8 cellular contexts compared by ENCODE assay signal in genomic region chr1:109548321-109549267, GRCh38. TPM values are rescaled to one million over a fixed set of nuclear protein-coding genes. Genes with fewer than 3 reads are reported as not detected.
DNase-seq lines count a peak whose midpoint lies in the region; ATAC-seq and TF ChIP-seq lines count a peak whose summit lies in the region.

TSS of gene GNAI3 (plus strand) at chr1:109548615. CDS start at chr1:109548721, 106 bp downstream.

- TF ChIP-seq CTCF in Loucy (conservative IDR thresholded peaks at IDR 0.05; ENCODE audit: low read length) (0 out of 2 replicates have a peak, but pooled peaks have one; percentile 8), RWPE2 (IDR thresholded peaks at IDR 0.05; ENCODE audit: poor library complexity, severe bottlenecking) (no peak), natural killer cell (IDR thresholded peaks at IDR 0.05) (no peak)

- H3K4me2 ChIP-seq in Loucy (ENCODE audit: low read depth, low read length, poor library complexity, severe bottlenecking), result peak within 1 kb of the TSS; percentile 92

- DNase-seq in ELR (ENCODE audit: low read depth) (peak; percentile 96), H7 (peak; percentile 91), RWPE2 (ENCODE audit: low spot score) (peak; percentile 92), fibroblast of peridontal ligament (ENCODE audit: extremely low read depth) (peak; percentile 95), natural killer cell (peak; percentile 91)
- peak; percentile 95 for DNase-seq in activated effector memory CD4-positive, alpha-beta T cell treated with Interleukin-2 at 50 U/mL for 16 hours
- peak; percentile 90 to 95 (median 92) for DNase-seq in stimulated activated naive CD4-positive, alpha-beta T cell (lab: John Stamatoyannopoulos, UW)

- no peaks in the 10 kb centered on the region for H3F3A ChIP-seq in Loucy (ENCODE audit: low read depth)

- peak within 1 kb of the TSS; percentile 91 to 98 for H3K27ac Mint-ChIP-seq in natural killer cell

- peak within 1 kb of the TSS; percentile 98 for H3K4me3 ChIP-seq in H7 (ENCODE audit: insufficient read depth, low read depth, low read length)
- H3K4me3 ChIP-seq in Loucy (ENCODE audit: low read length, poor library complexity, severe bottlenecking), result peak within 1 kb of the TSS; percentile 94
- peak within 1 kb of the TSS; percentile 74 for H3K4me3 ChIP-seq in RWPE2 (ENCODE audit: severe bottlenecking)

- peaks cover 42% of the 10 kb centered on the region for H4K20me1 ChIP-seq in Loucy (ENCODE audit: insufficient read depth, low read length, poor library complexity, severe bottlenecking)

- ATAC-seq in RWPE2 (ENCODE audit: low read depth) (peak; percentile 92), natural killer cell (peak; percentile 88 to 98 (median 93))

- peak within 1 kb of the TSS; percentile 62 for H3K27ac ChIP-seq in RWPE2 (ENCODE audit: poor library complexity, severe bottlenecking)

- H3K4me1 ChIP-seq in Loucy (ENCODE audit: insufficient read depth, low read length, poor library complexity, severe bottlenecking), result peaks cover 48% of the 10 kb centered on the region
- H3K4me1 ChIP-seq in RWPE2 (ENCODE audit: insufficient read depth, poor library complexity, severe bottlenecking), result peaks cover 18% of the 10 kb centered on the region

- H3K36me3 ChIP-seq in H7 (replicated peaks; ENCODE audit: control insufficient read depth, insufficient read depth, low read length) (no peaks in the 10 kb centered on the region), Loucy (ENCODE audit: insufficient read depth, low read length) (no peaks in the 10 kb centered on the region), RWPE2 (ENCODE audit: low read depth) (peaks cover 15% of the 10 kb centered on the region)

- no peaks in the 10 kb centered on the region for H3K9me2 ChIP-seq in Loucy (replicated peaks; ENCODE audit: low read depth, low read length)

- no peaks in the 10 kb centered on the region for H3K36me3 Mint-ChIP-seq in natural killer cell

- peak within 1 kb of the TSS; percentile 90 for H3K9ac ChIP-seq in Loucy (ENCODE audit: low read depth, low read length, poor library complexity, severe bottlenecking)

- peaks cover 41 to 56% of the 10 kb centered on the region in 2 donors for H3K4me1 Mint-ChIP-seq in natural killer cell

- H3K9me3 ChIP-seq in Loucy (ENCODE audit: insufficient read depth, low read depth, low read length) (no peaks in the 10 kb centered on the region), RWPE2 (ENCODE audit: severe bottlenecking) (no peaks in the 10 kb centered on the region)

- H3K4me3 Mint-ChIP-seq in natural killer cell, result peak within 1 kb of the TSS; percentile 94

- H3K27me3 ChIP-seq in H7 (ENCODE audit: control insufficient read depth, insufficient read depth, low read length), result no peaks in the 10 kb centered on the region
- H3K27me3 ChIP-seq in Loucy (ENCODE audit: insufficient read depth, low read length, poor library complexity, severe bottlenecking), result no peaks in the 10 kb centered on the region
- no peaks in the 10 kb centered on the region for H3K27me3 ChIP-seq in RWPE2 (ENCODE audit: insufficient read depth, poor library complexity, severe bottlenecking)

- H3K79me2 ChIP-seq in Loucy (ENCODE audit: insufficient read depth, low read length), result peaks cover 68% of the 10 kb centered on the region

- intact Hi-C loops in natural killer cell (cut with micrococcal nuclease), result loop anchor here (1.0 to 5.0 kb wide), 2 partner anchors 73 to 121 kb away; partner anchors contain the start of gene PSMA5

- H3K27me3 Mint-ChIP-seq in natural killer cell (ENCODE audit: low read depth in 2 of 2), result no peaks in the 10 kb centered on the region

- peak within 1 kb of the TSS; percentile 88 for H2AFZ ChIP-seq in Loucy (ENCODE audit: low read length)

- no peaks in the 10 kb centered on the region for H3K9me3 Mint-ChIP-seq in natural killer cell

RNA-seq across cellular contexts. Expression of gene GNAI3, which starts in this region (rescaled TPM):
- total RNA-seq in H7 (2014; rRNA removed; shearing (Covaris generic)), result 13.3 and 14.6 TPM in 2 replicates
- total RNA-seq in natural killer cell, result 1 to 10 TPM; 6.1 to 7.6 (median 6.9) TPM

Comparison
In these comparisons a context has a peak if more than half of its experiments do, and no peak if none do; other contexts are left out.
1. Peak in every context shown above with its lines: DNase-seq, ATAC-seq, H3K4me3 ChIP-seq and H3K27ac ChIP-seq.